1 cellular context compared by ENCODE assay signal in genomic region chr15:56948766-56949105, GRCh38.
TF ChIP-seq lines count a peak whose summit lies in the region.

No MANE protein-coding gene starts in this region.

TF ChIP-seq in GM23338, 12 proteins besides CTCF, POLR2A, EP300 and RAD21 (continued from another document):
- TF ChIP-seq ZNF462 (CRISPR knock-in tag; IDR thresholded peaks at IDR 0.05) = no peak
- no peak for TF ChIP-seq REST (IDR thresholded peaks at IDR 0.05; ENCODE audit: unreplicated experiment)
- no peak for TF ChIP-seq CREB1 (CRISPR knock-in tag; IDR thresholded peaks at IDR 0.05; ENCODE audit: low read depth)
- TF ChIP-seq JUNB (IDR thresholded peaks at IDR 0.05; ENCODE audit: unreplicated experiment) = no peak
- TF ChIP-seq EZH2 (IDR thresholded peaks at IDR 0.05; ENCODE audit: low read depth, unreplicated experiment) = no peak
- TF ChIP-seq ZNF114 (CRISPR knock-in tag; IDR thresholded peaks at IDR 0.05) = no peak
